ENCODE assay signal across 1 cellular context in genomic region chr6:27890351-27891299, GRCh38.
TF ChIP-seq lines count a peak whose summit lies in the region.

No MANE protein-coding gene starts in this region.

TF ChIP-seq in WTC11, 78 proteins besides CTCF, POLR2A, EP300 and RAD21 (continued from another document and continues in another):
- TF ChIP-seq AFF4 (CRISPR knock-in tag; IDR thresholded peaks at IDR 0.05; ENCODE audit: borderline replicate concordance) (peak; percentile 97; the same call in 1 of the 2 replicates), ZNF281 (CRISPR knock-in tag; IDR thresholded peaks at IDR 0.05) (0 out of 2 replicates have a peak, but pooled peaks have one; percentile 52), ATF1 (CRISPR knock-in tag; IDR thresholded peaks at IDR 0.05) (0 out of 2 replicates have a peak, but pooled peaks have one; percentile 74), ZNF423 (CRISPR knock-in tag; IDR thresholded peaks at IDR 0.05) (no peak), GTF2I (CRISPR knock-in tag; conservative IDR thresholded peaks at IDR 0.05) (no peak), SMAD3 (CRISPR knock-in tag; IDR thresholded peaks at IDR 0.05; ENCODE audit: borderline replicate concordance) (no peak), ZNF263 (CRISPR knock-in tag; IDR thresholded peaks at IDR 0.05; ENCODE audit: low read depth) (no peak), ESRRA (CRISPR knock-in tag; IDR thresholded peaks at IDR 0.05; ENCODE audit: borderline replicate concordance) (0 out of 2 replicates have a peak, but pooled peaks have one; percentile 71), CREB1 (CRISPR knock-in tag; IDR thresholded peaks at IDR 0.05) (peak; percentile 61; the same call in 1 of the 2 replicates), USF1 (CRISPR knock-in tag; IDR thresholded peaks at IDR 0.05) (peak; percentile 63), MYBL2 (CRISPR knock-in tag; IDR thresholded peaks at IDR 0.05) (no peak; the same call in 1 of the 2 replicates), HMGA2 (CRISPR knock-in tag; IDR thresholded peaks at IDR 0.05) (no peak), IRF2 (CRISPR knock-in tag; IDR thresholded peaks at IDR 0.05; ENCODE audit: borderline replicate concordance, low read depth) (0 out of 2 replicates have a peak, but pooled peaks have one; percentile 50), ETV6 (CRISPR knock-in tag; IDR thresholded peaks at IDR 0.05) (no peak; the same call in 1 of the 2 replicates), NFATC4 (CRISPR knock-in tag; IDR thresholded peaks at IDR 0.05) (peak; percentile 71; the same call in 1 of the 2 replicates), CDX4 (CRISPR knock-in tag; IDR thresholded peaks at IDR 0.05; ENCODE audit: borderline replicate concordance) (no peak), JAZF1 (CRISPR knock-in tag; IDR thresholded peaks at IDR 0.05) (no peak), FOXJ3 (CRISPR knock-in tag; IDR thresholded peaks at IDR 0.05; ENCODE audit: borderline replicate concordance) (no peak), ZBTB43 (CRISPR knock-in tag; IDR thresholded peaks at IDR 0.05) (peak; percentile 63; the same call in 1 of the 2 replicates), ZBTB21 (CRISPR knock-in tag; IDR thresholded peaks at IDR 0.05; ENCODE audit: borderline replicate concordance) (no peak), SMAD4 (CRISPR knock-in tag; IDR thresholded peaks at IDR 0.05) (no peak), FOXK1 (CRISPR knock-in tag; IDR thresholded peaks at IDR 0.05) (peak; percentile 59; the same call in 1 of the 2 replicates), MXD4 (CRISPR knock-in tag; IDR thresholded peaks at IDR 0.05; ENCODE audit: borderline replicate concordance) (no peak), ZNF512 (CRISPR knock-in tag; IDR thresholded peaks at IDR 0.05; ENCODE audit: borderline replicate concordance) (0 out of 2 replicates have a peak, but pooled peaks have one; percentile 33)
- TF ChIP-seq, protein P1, sequence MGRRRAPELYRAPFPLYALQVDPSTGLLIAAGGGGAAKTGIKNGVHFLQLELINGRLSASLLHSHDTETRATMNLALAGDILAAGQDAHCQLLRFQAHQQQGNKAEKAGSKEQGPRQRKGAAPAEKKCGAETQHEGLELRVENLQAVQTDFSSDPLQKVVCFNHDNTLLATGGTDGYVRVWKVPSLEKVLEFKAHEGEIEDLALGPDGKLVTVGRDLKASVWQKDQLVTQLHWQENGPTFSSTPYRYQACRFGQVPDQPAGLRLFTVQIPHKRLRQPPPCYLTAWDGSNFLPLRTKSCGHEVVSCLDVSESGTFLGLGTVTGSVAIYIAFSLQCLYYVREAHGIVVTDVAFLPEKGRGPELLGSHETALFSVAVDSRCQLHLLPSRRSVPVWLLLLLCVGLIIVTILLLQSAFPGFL (CRISPR knock-in tag; IDR thresholded peaks at IDR 0.05; ENCODE audit: borderline replicate concordance), result 0 out of 2 replicates have a peak, but pooled peaks have one; percentile 48
- TF ChIP-seq, protein P2, sequence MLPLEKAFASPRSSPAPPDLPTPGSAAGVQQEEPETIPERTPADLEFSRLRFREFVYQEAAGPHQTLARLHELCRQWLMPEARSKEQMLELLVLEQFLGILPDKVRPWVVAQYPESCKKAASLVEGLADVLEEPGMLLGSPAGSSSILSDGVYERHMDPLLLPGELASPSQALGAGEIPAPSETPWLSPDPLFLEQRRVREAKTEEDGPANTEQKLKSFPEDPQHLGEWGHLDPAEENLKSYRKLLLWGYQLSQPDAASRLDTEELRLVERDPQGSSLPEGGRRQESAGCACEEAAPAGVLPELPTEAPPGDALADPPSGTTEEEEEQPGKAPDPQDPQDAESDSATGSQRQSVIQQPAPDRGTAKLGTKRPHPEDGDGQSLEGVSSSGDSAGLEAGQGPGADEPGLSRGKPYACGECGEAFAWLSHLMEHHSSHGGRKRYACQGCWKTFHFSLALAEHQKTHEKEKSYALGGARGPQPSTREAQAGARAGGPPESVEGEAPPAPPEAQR (CRISPR knock-in tag; IDR thresholded peaks at IDR 0.05), result no peak
- TF ChIP-seq, protein P3, sequence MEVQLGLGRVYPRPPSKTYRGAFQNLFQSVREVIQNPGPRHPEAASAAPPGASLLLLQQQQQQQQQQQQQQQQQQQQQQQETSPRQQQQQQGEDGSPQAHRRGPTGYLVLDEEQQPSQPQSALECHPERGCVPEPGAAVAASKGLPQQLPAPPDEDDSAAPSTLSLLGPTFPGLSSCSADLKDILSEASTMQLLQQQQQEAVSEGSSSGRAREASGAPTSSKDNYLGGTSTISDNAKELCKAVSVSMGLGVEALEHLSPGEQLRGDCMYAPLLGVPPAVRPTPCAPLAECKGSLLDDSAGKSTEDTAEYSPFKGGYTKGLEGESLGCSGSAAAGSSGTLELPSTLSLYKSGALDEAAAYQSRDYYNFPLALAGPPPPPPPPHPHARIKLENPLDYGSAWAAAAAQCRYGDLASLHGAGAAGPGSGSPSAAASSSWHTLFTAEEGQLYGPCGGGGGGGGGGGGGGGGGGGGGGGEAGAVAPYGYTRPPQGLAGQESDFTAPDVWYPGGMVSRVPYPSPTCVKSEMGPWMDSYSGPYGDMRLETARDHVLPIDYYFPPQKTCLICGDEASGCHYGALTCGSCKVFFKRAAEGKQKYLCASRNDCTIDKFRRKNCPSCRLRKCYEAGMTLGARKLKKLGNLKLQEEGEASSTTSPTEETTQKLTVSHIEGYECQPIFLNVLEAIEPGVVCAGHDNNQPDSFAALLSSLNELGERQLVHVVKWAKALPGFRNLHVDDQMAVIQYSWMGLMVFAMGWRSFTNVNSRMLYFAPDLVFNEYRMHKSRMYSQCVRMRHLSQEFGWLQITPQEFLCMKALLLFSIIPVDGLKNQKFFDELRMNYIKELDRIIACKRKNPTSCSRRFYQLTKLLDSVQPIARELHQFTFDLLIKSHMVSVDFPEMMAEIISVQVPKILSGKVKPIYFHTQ (CRISPR knock-in tag; IDR thresholded peaks at IDR 0.05), result peak; percentile 81; the same call in 1 of the 2 replicates
- TF ChIP-seq, protein P4, sequence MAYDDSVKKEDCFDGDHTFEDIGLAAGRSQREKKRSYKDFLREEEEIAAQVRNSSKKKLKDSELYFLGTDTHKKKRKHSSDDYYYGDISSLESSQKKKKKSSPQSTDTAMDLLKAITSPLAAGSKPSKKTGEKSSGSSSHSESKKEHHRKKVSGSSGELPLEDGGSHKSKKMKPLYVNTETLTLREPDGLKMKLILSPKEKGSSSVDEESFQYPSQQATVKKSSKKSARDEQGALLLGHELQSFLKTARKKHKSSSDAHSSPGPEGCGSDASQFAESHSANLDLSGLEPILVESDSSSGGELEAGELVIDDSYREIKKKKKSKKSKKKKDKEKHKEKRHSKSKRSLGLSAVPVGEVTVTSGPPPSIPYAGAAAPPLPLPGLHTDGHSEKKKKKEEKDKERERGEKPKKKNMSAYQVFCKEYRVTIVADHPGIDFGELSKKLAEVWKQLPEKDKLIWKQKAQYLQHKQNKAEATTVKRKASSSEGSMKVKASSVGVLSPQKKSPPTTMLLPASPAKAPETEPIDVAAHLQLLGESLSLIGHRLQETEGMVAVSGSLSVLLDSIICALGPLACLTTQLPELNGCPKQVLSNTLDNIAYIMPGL (CRISPR knock-in tag; IDR thresholded peaks at IDR 0.05), result peak; percentile 89
- TF ChIP-seq, protein P5, sequence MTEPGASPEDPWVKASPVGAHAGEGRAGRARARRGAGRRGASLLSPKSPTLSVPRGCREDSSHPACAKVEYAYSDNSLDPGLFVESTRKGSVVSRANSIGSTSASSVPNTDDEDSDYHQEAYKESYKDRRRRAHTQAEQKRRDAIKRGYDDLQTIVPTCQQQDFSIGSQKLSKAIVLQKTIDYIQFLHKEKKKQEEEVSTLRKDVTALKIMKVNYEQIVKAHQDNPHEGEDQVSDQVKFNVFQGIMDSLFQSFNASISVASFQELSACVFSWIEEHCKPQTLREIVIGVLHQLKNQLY (CRISPR knock-in tag; IDR thresholded peaks at IDR 0.05), result peak; percentile 77; the same call in 1 of the 2 replicates
- TF ChIP-seq, protein P6, sequence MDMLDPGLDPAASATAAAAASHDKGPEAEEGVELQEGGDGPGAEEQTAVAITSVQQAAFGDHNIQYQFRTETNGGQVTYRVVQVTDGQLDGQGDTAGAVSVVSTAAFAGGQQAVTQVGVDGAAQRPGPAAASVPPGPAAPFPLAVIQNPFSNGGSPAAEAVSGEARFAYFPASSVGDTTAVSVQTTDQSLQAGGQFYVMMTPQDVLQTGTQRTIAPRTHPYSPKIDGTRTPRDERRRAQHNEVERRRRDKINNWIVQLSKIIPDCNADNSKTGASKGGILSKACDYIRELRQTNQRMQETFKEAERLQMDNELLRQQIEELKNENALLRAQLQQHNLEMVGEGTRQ (CRISPR knock-in tag; IDR thresholded peaks at IDR 0.05), result no peak
